In the genomic region with DNA sequence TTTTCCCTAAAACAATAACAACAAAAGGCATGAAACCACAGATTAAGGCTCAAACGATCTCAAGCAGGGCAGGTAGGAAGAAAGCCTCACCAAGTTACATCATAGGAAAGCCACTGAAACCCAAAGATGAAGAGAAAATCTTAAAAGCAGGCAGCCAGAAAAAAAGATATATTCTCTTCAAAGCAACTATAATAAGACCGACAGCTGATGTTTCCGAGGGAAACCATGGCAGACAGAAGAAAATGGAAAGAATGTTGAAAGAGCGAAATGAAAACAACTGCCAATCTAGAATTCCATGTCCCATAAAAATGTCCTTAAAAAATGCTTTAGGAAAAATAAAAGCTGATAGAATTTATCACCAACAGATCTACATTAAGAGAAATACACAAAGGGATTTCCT, we compare ENCODE assay signal across 16 cellular contexts.
A peak's percentile ranks its signal among the peaks of the same experiment; 100 is the strongest.
DNase-seq lines count a peak whose midpoint lies in the region; ATAC-seq and TF ChIP-seq lines count a peak whose summit lies in the region.
"Had no signal": no experiment of that assay in that cellular context is flagged by ENCODE, and none has a peak within 500 bp of the region (broad histone marks: within the 10 kb centered on the region; RNA-seq: fewer than 3 reads in every experiment).

No MANE protein-coding gene starts in this region.

- no peak overlapping the region for H3K18ac ChIP-seq in mesenchymal stem cell (ENCODE audit: low read depth in 1 of 2, low read length in 2 of 2)

- H2BK15ac ChIP-seq in mesenchymal stem cell (ENCODE audit: low read depth, poor library complexity, severe bottlenecking), result no peak overlapping the region

- DNase-seq in NCI-H1417 (lab: John Stamatoyannopoulos, UW) (peak in 2 of 3 experiments; percentile 3 to 9), NCI-H1417 treated with DMSO at 0.1 percent for 48 hours (lab: John Stamatoyannopoulos, UW) (no peak), M059J (ENCODE audit: low read depth) (peak; percentile 32), astrocyte of the spinal cord (ENCODE audit: low read depth, low spot score) (peak; percentile 13), mesenchymal stem cell (peak; percentile 3), H4 (ENCODE audit: low spot score) (no peak), occipital lobe (lab: John Stamatoyannopoulos, UW) (no peak)
- DNase-seq: CD4-positive, alpha-beta memory T cell; DMS79 treated with DMSO at 0.1 percent for 48 hours; NCI-H1092; NCI-H187; NCI-H446; NCI-H69; RPMI8226; SIG-M5 had no signal

- H3K4me2 ChIP-seq in mesenchymal stem cell (ENCODE audit: low read length, poor library complexity, severe bottlenecking), result no peak overlapping the region

- H3K4me3 ChIP-seq in astrocyte of the spinal cord (ENCODE audit: low read depth, low read length) (no peak overlapping the region), mesenchymal stem cell (ENCODE audit: insufficient read depth in 1 of 2, low read depth in 1 of 2, low read length in 2 of 2) (no peak overlapping the region)

- H2BK5ac ChIP-seq in mesenchymal stem cell (ENCODE audit: low read depth, low read length, poor library complexity, severe bottlenecking), result no peak overlapping the region

- no peak for ATAC-seq in HG02973 (IDR thresholded peaks at IDR 0.05; ENCODE audit: unreplicated experiment)

- H3K4ac ChIP-seq in mesenchymal stem cell (ENCODE audit: low read depth in 1 of 2, low read length in 2 of 2), result no peak overlapping the region

- H2BK120ac ChIP-seq in mesenchymal stem cell (ENCODE audit: low read depth, low read length), result no peak overlapping the region

- no peak overlapping the region for H2AK5ac ChIP-seq in mesenchymal stem cell (ENCODE audit: low read length, severe bottlenecking)

- H4K8ac ChIP-seq in mesenchymal stem cell (ENCODE audit: low read length), result no peak overlapping the region

- H3K14ac ChIP-seq in mesenchymal stem cell (ENCODE audit: low read length in 2 of 2), result no peak overlapping the region

- H3K27me3 ChIP-seq in mesenchymal stem cell (ENCODE audit: control insufficient read depth in 1 of 2, insufficient read depth in 1 of 2, low read length in 2 of 2), result no peaks in the 10 kb centered on the region

- in situ Hi-C loops in astrocyte of the spinal cord (cut with HindIII; ENCODE audit: low sequenced_read_pairs), result no loop called here

- H3K4me1 ChIP-seq in mesenchymal stem cell (ENCODE audit: control insufficient read depth, insufficient read depth, low read depth, low read length), result no peaks in the 10 kb centered on the region

- no peak overlapping the region for H3K27ac ChIP-seq in mesenchymal stem cell (ENCODE audit: low read length, poor library complexity, severe bottlenecking)

- H2AFZ ChIP-seq in mesenchymal stem cell (ENCODE audit: low read depth, low read length), result no peak overlapping the region

- no peak overlapping the region for H3K23ac ChIP-seq in mesenchymal stem cell (ENCODE audit: low read length in 2 of 2)

- no peak overlapping the region for H2BK12ac ChIP-seq in mesenchymal stem cell (ENCODE audit: low read length in 2 of 2)

- H4K91ac ChIP-seq in mesenchymal stem cell (ENCODE audit: low read length), result no peak overlapping the region

- no peaks in the 10 kb centered on the region for H3K36me3 ChIP-seq in mesenchymal stem cell (ENCODE audit: control insufficient read depth in 1 of 2, insufficient read depth in 2 of 2, low read depth in 1 of 2, low read length in 2 of 2)

- no peak overlapping the region for H3K9ac ChIP-seq in mesenchymal stem cell (ENCODE audit: low read length)

- H3K9me3 ChIP-seq in mesenchymal stem cell (ENCODE audit: control insufficient read depth, low read length), result peaks cover 49% of the 10 kb centered on the region

- TF ChIP-seq CTCF in astrocyte of the spinal cord (IDR thresholded peaks at IDR 0.05; ENCODE audit: low read depth, low read length), result no peak

- 93% methylated on average over 3 of the region's 4 CpGs for WGBS in mesenchymal stem cell

- no peaks in the 10 kb centered on the region for H3K79me1 ChIP-seq in mesenchymal stem cell (replicated peaks; ENCODE audit: low read length, poor library complexity, severe bottlenecking)

Comparison
In these comparisons a context has a peak if more than half of its experiments do, and no peak if none do; other contexts are left out.
1. DNase-seq: peak in NCI-H1417 (2 of 3), M059J (single experiment), astrocyte of the spinal cord (single experiment) and mesenchymal stem cell (single experiment); none in NCI-H1417 treated with DMSO at 0.1 percent for 48 hours (single experiment), H4 (single experiment) and occipital lobe (single experiment).